ENCODE assay signal across 13 cellular contexts in genomic region chr6:79042088-79042798, GRCh38. TPM values are rescaled to one million over a fixed set of nuclear protein-coding genes. Genes with fewer than 3 reads are reported as not detected.
DNase-seq lines count a peak whose midpoint lies in the region; ATAC-seq, FAIRE-seq and TF ChIP-seq lines count a peak whose summit lies in the region.
"Had no signal": no experiment of that assay in that cellular context is flagged by ENCODE, and none has a peak within 500 bp of the region (broad histone marks: within the 10 kb centered on the region; RNA-seq: fewer than 3 reads in every experiment).

No MANE protein-coding gene starts in this region.

- H3K36me3 ChIP-seq in HEK293 (ENCODE audit: control insufficient read depth in 2 of 2, insufficient read depth in 1 of 2, low read length in 2 of 2), result peaks cover 40 to 63% of the 10 kb centered on the region in 2 experiments; a peak in 2 of 3 replicates
- H3K36me3 ChIP-seq in breast epithelium, result peaks cover 9% of the 10 kb centered on the region

- no peaks in the 10 kb centered on the region for H3K27me3 Mint-ChIP-seq in effector memory CD8-positive, alpha-beta T cell

- no peak overlapping the region for H3K4me3 Mint-ChIP-seq in effector memory CD8-positive, alpha-beta T cell

- no peaks in the 10 kb centered on the region for H3K9me3 ChIP-seq in HEK293 (ENCODE audit: control insufficient read depth, insufficient read depth, low read depth, low read length)
- H3K9me3 ChIP-seq in breast epithelium, result no peaks in the 10 kb centered on the region
- H3K9me3 ChIP-seq: neutrophil had no signal

- no peaks in the 10 kb centered on the region for H3K9me3 Mint-ChIP-seq in effector memory CD8-positive, alpha-beta T cell

- H3K27ac ChIP-seq in HEK293 (ENCODE audit: extremely low read depth, low read depth, low read length), result no peak overlapping the region
- no peak overlapping the region for H3K27ac ChIP-seq in breast epithelium
- H3K27ac ChIP-seq: neutrophil had no signal

- CTCF ChIA-PET in HEK293 (lab: Yijun Ruan, JAX), result interaction anchor here (0.6 kb wide), 1 partner anchor 51 kb away, joined by 3 read pairs; no protein-coding TSS in a partner anchor

- peaks cover 20 to 44% of the 10 kb centered on the region in 2 donors for H3K4me1 Mint-ChIP-seq in effector memory CD8-positive, alpha-beta T cell (ENCODE audit: low read depth in 2 of 2)

- no peak for TF ChIP-seq POLR2A in breast epithelium (IDR thresholded peaks at IDR 0.05)

- ATAC-seq in GM18907 (IDR thresholded peaks at IDR 0.05; ENCODE audit: unreplicated experiment) (peak; percentile 76), HG03354 (IDR thresholded peaks at IDR 0.05; ENCODE audit: poor library complexity, severe bottlenecking, unreplicated experiment) (peak; percentile 76)
- ATAC-seq in effector memory CD8-positive, alpha-beta T cell (replicated peaks), result no peak

- H3K27ac Mint-ChIP-seq in effector memory CD8-positive, alpha-beta T cell, result peak overlapping the region in 1 of 2 donors; percentile 27

- DNase-seq in NCI-H2171 (lab: John Stamatoyannopoulos, UW) (no peak), breast epithelium (ENCODE audit: low spot score in 2 of 2) (no peak), COLO829 (ENCODE audit: low spot score) (no peak)
- no peak for DNase-seq in effector memory CD8-positive, alpha-beta T cell
- DNase-seq: activated CD4-positive, alpha-beta T cell treated with anti-CD3 and anti-CD28 coated beads, Interleukin-2, amount 50 U/mL, for 48 hours; anterior cingulate cortex; NCI-H1694 had no signal

- TF ChIP-seq CTCF in HEK293 (tag by site-specific recombination; IDR thresholded peaks at IDR 0.05) (no peak), breast epithelium (IDR thresholded peaks at IDR 0.05) (no peak)

- POLR2A ChIA-PET in HEK293 (lab: Yijun Ruan, JAX), result no interaction called here

- intact Hi-C loops in breast epithelium (cut with DNase I; ENCODE audit: low total_unique reads), result no loop called here

- peaks cover 35% of the 10 kb centered on the region for H3K36me3 Mint-ChIP-seq in effector memory CD8-positive, alpha-beta T cell (ENCODE audit: insufficient read depth)

- H3K27me3 ChIP-seq in breast epithelium, result no peaks in the 10 kb centered on the region
- H3K27me3 ChIP-seq: neutrophil had no signal

- H3K4me1 ChIP-seq in HEK293 (ENCODE audit: control insufficient read depth, insufficient read depth, low read length), result no peaks in the 10 kb centered on the region
- H3K4me1 ChIP-seq in breast epithelium, result no peaks in the 10 kb centered on the region

- FAIRE-seq in A204.1 (lab: Jason Lieb, UNC), result peak; percentile 39
- FAIRE-seq: keratinocyte had no signal

- H3K4me3 ChIP-seq in HEK293 (ENCODE audit: low read depth, low read length) (no peak overlapping the region), breast epithelium (no peak overlapping the region)

TF ChIP-seq in HEK293, 187 proteins besides CTCF, POLR2A, EP300 and RAD21:
- TF ChIP-seq SCRT1 (tag by site-specific recombination; IDR thresholded peaks at IDR 0.05; ENCODE audit: borderline replicate concordance) (peak; percentile 70; the same call in 1 of the 2 replicates), KLF1 (tag by site-specific recombination; IDR thresholded peaks at IDR 0.05) (no peak), ZBTB17 (tag by site-specific recombination; IDR thresholded peaks at IDR 0.05) (no peak), ZNF132 (tag by site-specific recombination; IDR thresholded peaks at IDR 0.05; ENCODE audit: borderline replicate concordance) (no peak), SCRT2 (tag by site-specific recombination; IDR thresholded peaks at IDR 0.05) (peak; percentile 87), REPIN1 (tag by site-specific recombination; IDR thresholded peaks at IDR 0.05; ENCODE audit: low read depth) (no peak), ZNF221 (tag by site-specific recombination; IDR thresholded peaks at IDR 0.05; ENCODE audit: borderline replicate concordance) (no peak), PRDM2 (tag by site-specific recombination; IDR thresholded peaks at IDR 0.05; ENCODE audit: borderline replicate concordance) (no peak)
- TF ChIP-seq, protein P1, sequence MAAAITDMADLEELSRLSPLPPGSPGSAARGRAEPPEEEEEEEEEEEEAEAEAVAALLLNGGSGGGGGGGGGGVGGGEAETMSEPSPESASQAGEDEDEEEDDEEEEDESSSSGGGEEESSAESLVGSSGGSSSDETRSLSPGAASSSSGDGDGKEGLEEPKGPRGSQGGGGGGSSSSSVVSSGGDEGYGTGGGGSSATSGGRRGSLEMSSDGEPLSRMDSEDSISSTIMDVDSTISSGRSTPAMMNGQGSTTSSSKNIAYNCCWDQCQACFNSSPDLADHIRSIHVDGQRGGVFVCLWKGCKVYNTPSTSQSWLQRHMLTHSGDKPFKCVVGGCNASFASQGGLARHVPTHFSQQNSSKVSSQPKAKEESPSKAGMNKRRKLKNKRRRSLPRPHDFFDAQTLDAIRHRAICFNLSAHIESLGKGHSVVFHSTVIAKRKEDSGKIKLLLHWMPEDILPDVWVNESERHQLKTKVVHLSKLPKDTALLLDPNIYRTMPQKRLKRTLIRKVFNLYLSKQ (tag by site-specific recombination; IDR thresholded peaks at IDR 0.05; ENCODE audit: borderline replicate concordance), result no peak

RNA-seq across cellular contexts. Expression of gene PHIP, which starts 35.8 kb away (rescaled TPM):
- total RNA-seq in breast epithelium, result 10 to 100 TPM; 31.7 to 73.6 (median 44.9) TPM
